Comparison of ENCODE assay signal across 33 cellular contexts in genomic region chr2:150224321-150224720, GRCh38.
DNase-seq lines count a peak whose midpoint lies in the region; ATAC-seq, FAIRE-seq and TF ChIP-seq lines count a peak whose summit lies in the region.
"Had no signal": no experiment of that assay in that cellular context is flagged by ENCODE, and none has a peak within 500 bp of the region (broad histone marks: within the 10 kb centered on the region; RNA-seq: fewer than 3 reads in every experiment).

No MANE protein-coding gene starts in this region.

- ATAC-seq in HepG2 (no peak), right lobe of liver (no peak), K562 (no peak), GM21423 (IDR thresholded peaks at IDR 0.05; ENCODE audit: unreplicated experiment) (no peak)
- ATAC-seq: A549; CD8-positive, alpha-beta T cell had no signal

- H3K9me3 ChIP-seq in HepG2 (ENCODE audit: low read length): peaks cover 15% of the 10 kb centered on the region; the same call in 1 of the 2 replicates
- no peaks in the 10 kb centered on the region for H3K9me3 ChIP-seq in right lobe of liver
- no peaks in the 10 kb centered on the region for H3K9me3 ChIP-seq in K562 (replicated peaks; ENCODE audit: control insufficient read depth, insufficient read depth, low read depth, low read length)
- no peaks in the 10 kb centered on the region for H3K9me3 ChIP-seq in mesenchymal stem cell (ENCODE audit: control insufficient read depth, low read length)
- H3K9me3 ChIP-seq: A549; BE2C; BLaER1; BLaER1 treated with 17β-estradiol and CSF1 and Interleukin-3, amounts not matched to agents 10 nM and 100 nM; Caco-2 had no signal

- H3K27me3 ChIP-seq in HepG2 (ENCODE audit: control insufficient read depth in 1 of 2, insufficient read depth in 2 of 2, low read length in 2 of 2) (no peaks in the 10 kb centered on the region), right lobe of liver (no peaks in the 10 kb centered on the region), K562 (ENCODE audit: control insufficient read depth in 2 of 2, insufficient read depth in 2 of 2, low read length in 2 of 2) (no peaks in the 10 kb centered on the region), mesenchymal stem cell (ENCODE audit: control insufficient read depth in 1 of 2, insufficient read depth in 1 of 2, low read length in 2 of 2) (no peaks in the 10 kb centered on the region)
- H3K27me3 ChIP-seq: BE2C; BLaER1; BLaER1 treated with 17β-estradiol and CSF1 and Interleukin-3, amounts not matched to agents 10 nM and 100 nM had no signal

- no peak overlapping the region for H4K8ac ChIP-seq in mesenchymal stem cell (ENCODE audit: low read length)

- H2BK120ac ChIP-seq in mesenchymal stem cell (ENCODE audit: low read depth, low read length): no peak overlapping the region

- no peak overlapping the region for H2BK5ac ChIP-seq in mesenchymal stem cell (ENCODE audit: low read depth, low read length, poor library complexity, severe bottlenecking)

- no peak overlapping the region for H3K4ac ChIP-seq in mesenchymal stem cell (ENCODE audit: low read depth in 1 of 2, low read length in 2 of 2)

- FAIRE-seq in HepG2 (lab: Jason Lieb, UNC): no peak
- FAIRE-seq in K562 (lab: Jason Lieb, UNC): no peak
- FAIRE-seq: A204.1, A549, D721Med had no signal

- no TSS peak for BruUV-seq in HepG2 (replicated peaks; lab: Mats Ljungman, UMichigan)
- no TSS peak for BruUV-seq in K562 (replicated peaks; lab: Mats Ljungman, UMichigan)

- TF ChIP-seq POLR2A in HepG2 (IDR thresholded peaks at IDR 0.05; ENCODE audit: insufficient read depth in 1 of 2, low read depth in 2 of 2, low read length in 2 of 2) (no peak), right lobe of liver (IDR thresholded peaks at IDR 0.05) (no peak), K562 (conservative IDR thresholded peaks at IDR 0.05) (no peak)

- WGBS in HepG2 (ENCODE audit: low lambda C conversion rate): 36% methylated on average over 3 of the region's 3 CpGs
- no CpG with 5 or more reads among the region's 3 CpGs for WGBS in right lobe of liver (ENCODE audit: insufficient coverage, low coverage, low lambda C conversion rate, missing lambda C conversion rate)
- 2% methylated on average over 3 of the region's 3 CpGs for WGBS in K562 (ENCODE audit: insufficient coverage, low coverage, missing lambda C conversion rate)
- WGBS in mesenchymal stem cell: 92% methylated on average over 3 of the region's 3 CpGs

- H2AFZ ChIP-seq in HepG2 (ENCODE audit: low read length) (no peak overlapping the region), K562 (ENCODE audit: low read depth, low read length) (no peak overlapping the region), mesenchymal stem cell (ENCODE audit: low read depth, low read length) (no peak overlapping the region)

- H3K36me3 ChIP-seq in HepG2 (replicated peaks in 1 of 2; ENCODE audit: control insufficient read depth in 1 of 2, insufficient read depth in 2 of 2, low read length in 2 of 2): no peaks in the 10 kb centered on the region
- no peaks in the 10 kb centered on the region for H3K36me3 ChIP-seq in right lobe of liver
- H3K36me3 ChIP-seq in K562 (ENCODE audit: control insufficient read depth, insufficient read depth, low read length): no peaks in the 10 kb centered on the region
- H3K36me3 ChIP-seq in mesenchymal stem cell (ENCODE audit: control insufficient read depth in 1 of 2, insufficient read depth in 2 of 2, low read depth in 1 of 2, low read length in 2 of 2): no peaks in the 10 kb centered on the region
- H3K36me3 ChIP-seq: BE2C; BLaER1; BLaER1 treated with 17β-estradiol and CSF1 and Interleukin-3, amounts not matched to agents 10 nM and 100 nM had no signal

- no peak overlapping the region for H4K91ac ChIP-seq in mesenchymal stem cell (ENCODE audit: low read length)

- POLR2A ChIA-PET in HepG2 (lab: Yijun Ruan, JAX): no interaction called here
- POLR2A ChIA-PET in K562 (lab: Yijun Ruan, JAX): no interaction called here

- TF ChIP-seq RAD21 in HepG2 (CRISPR knock-in tag; IDR thresholded peaks at IDR 0.05) (no peak), K562 (CRISPR knock-in tag; conservative IDR thresholded peaks at IDR 0.05 in 1 of 2, IDR thresholded peaks at IDR 0.05 in 1 of 2) (no peak)

- no peak overlapping the region for H3K14ac ChIP-seq in mesenchymal stem cell (ENCODE audit: low read length in 2 of 2)

- H3K79me1 ChIP-seq in mesenchymal stem cell (replicated peaks; ENCODE audit: low read length, poor library complexity, severe bottlenecking): no peaks in the 10 kb centered on the region

- no peak overlapping the region for H3K4me2 ChIP-seq in HepG2 (ENCODE audit: low read depth, low read length)
- no peak overlapping the region for H3K4me2 ChIP-seq in K562 (ENCODE audit: insufficient read depth, low read length)
- no peak overlapping the region for H3K4me2 ChIP-seq in mesenchymal stem cell (ENCODE audit: low read length, poor library complexity, severe bottlenecking)
- H3K4me2 ChIP-seq: A549; BLaER1; BLaER1 treated with 17β-estradiol and CSF1 and Interleukin-3, amounts not matched to agents 10 nM and 100 nM had no signal

- CTCF ChIA-PET in HepG2 (lab: Yijun Ruan, JAX; ENCODE audit: low intra/inter-chr PET ratio, low total read pairs) (no interaction called here), K562 (lab: Yijun Ruan, JAX; ENCODE audit: low intra/inter-chr PET ratio) (no interaction called here)

- peak overlapping the region; percentile 7 for H2AK5ac ChIP-seq in mesenchymal stem cell (ENCODE audit: low read length, severe bottlenecking)

- H3K4me3 ChIP-seq in HepG2 (replicated peaks in 1 of 3; ENCODE audit: insufficient read depth in 1 of 3, low read depth in 2 of 3, low read length in 3 of 3) (no peak overlapping the region), right lobe of liver (no peak overlapping the region), K562 (no peak overlapping the region), mesenchymal stem cell (ENCODE audit: insufficient read depth in 1 of 2, low read depth in 1 of 2, low read length in 2 of 2) (no peak overlapping the region)
- H3K4me3 ChIP-seq: A549; BLaER1; BLaER1 treated with 17β-estradiol and CSF1 and Interleukin-3, amounts not matched to agents 10 nM and 100 nM had no signal

- no peak overlapping the region for H3K9ac ChIP-seq in HepG2 (ENCODE audit: insufficient read depth, low read depth, low read length)
- no peak overlapping the region for H3K9ac ChIP-seq in K562 (ENCODE audit: insufficient read depth in 1 of 2, low read depth in 2 of 2, low read length in 2 of 2)
- no peak overlapping the region for H3K9ac ChIP-seq in mesenchymal stem cell (ENCODE audit: low read length)
- H3K9ac ChIP-seq: BLaER1; BLaER1 treated with 17β-estradiol and CSF1 and Interleukin-3, amounts not matched to agents 10 nM and 100 nM had no signal

- no peaks in the 10 kb centered on the region for H3K9me1 ChIP-seq in K562 (ENCODE audit: control insufficient read depth, insufficient read depth, low read length)

- intact Hi-C loops in HepG2 (cut with micrococcal nuclease; ENCODE audit: unreplicated experiment) (no loop called here), right lobe of liver (cut with DNase I) (no loop called here), K562 (cut with micrococcal nuclease) (no loop called here)

- H2BK15ac ChIP-seq in mesenchymal stem cell (ENCODE audit: low read depth, poor library complexity, severe bottlenecking): no peak overlapping the region

- no peaks in the 10 kb centered on the region for H3K79me2 ChIP-seq in HepG2 (ENCODE audit: insufficient read depth, low read length)
- H3K79me2 ChIP-seq in K562 (ENCODE audit: control insufficient read depth, insufficient read depth, low read length): no peaks in the 10 kb centered on the region

- TF ChIP-seq CTCF in HepG2 (CRISPR knock-in tag; IDR thresholded peaks at IDR 0.05) (no peak), right lobe of liver (IDR thresholded peaks at IDR 0.05) (no peak), K562 (IDR thresholded peaks at IDR 0.05 in 2 of 3, conservative IDR thresholded peaks at IDR 0.05 in 1 of 3; ENCODE audit: insufficient read depth in 2 of 3, low read depth in 1 of 3, low read length in 3 of 3) (no peak), GM13976 (IDR thresholded peaks at IDR 0.05; ENCODE audit: borderline replicate concordance, control extremely low read depth, extremely low read depth, insufficient read depth, missing control alignments) (no peak)

- peak overlapping the region in 1 of 2 experiments; percentile 54 for H2BK12ac ChIP-seq in mesenchymal stem cell (ENCODE audit: low read length in 2 of 2)

- TF ChIP-seq EP300 in HepG2 (IDR thresholded peaks at IDR 0.05; ENCODE audit: low read depth in 2 of 2, low read length in 2 of 2) (no peak), HepG2 (CRISPR knock-in tag; IDR thresholded peaks at IDR 0.05; ENCODE audit: borderline replicate concordance) (no peak), K562 (IDR thresholded peaks at IDR 0.05; ENCODE audit: low read length) (no peak)

- DNase-seq in HepG2 (ENCODE audit: low spot score) (no peak), right lobe of liver (no peak), K562 (ENCODE audit: extremely low read depth in 1 of 4, low spot score in 3 of 4) (no peak), mesenchymal stem cell (no peak), GM13976 (ENCODE audit: low spot score) (no peak)
- DNase-seq: 8988T; ACHN; AML-193; BE2C; C1 segment of cervical spinal cord; Caco-2; Calu3; CD4-positive, alpha-beta memory T cell; CD4-positive, alpha-beta T cell; CD4-positive, CD25-positive, alpha-beta regulatory T cell; CD8-positive, alpha-beta memory T cell; CD8-positive, alpha-beta T cell; COR-L47; DMS 273 treated with DMSO at 0.1 percent for 48 hours; DMS153; DMS53; DMS79; DMS79 treated with DMSO at 0.1 percent for 48 hours; DND-41; EL had no signal

- no peak overlapping the region for H3K23ac ChIP-seq in mesenchymal stem cell (ENCODE audit: low read length in 2 of 2)

- H3K4me1 ChIP-seq in HepG2 (ENCODE audit: insufficient read depth, low read length) (no peaks in the 10 kb centered on the region), right lobe of liver (peaks cover 0 to 10% (median 0%) of the 10 kb centered on the region in 4 donors), K562 (replicated peaks in 1 of 2; ENCODE audit: control insufficient read depth in 2 of 2, insufficient read depth in 2 of 2, low read length in 2 of 2) (no peaks in the 10 kb centered on the region), mesenchymal stem cell (ENCODE audit: control insufficient read depth, insufficient read depth, low read depth, low read length) (no peaks in the 10 kb centered on the region)
- H3K4me1 ChIP-seq: BE2C; BLaER1; BLaER1 treated with 17β-estradiol and CSF1 and Interleukin-3, amounts not matched to agents 10 nM and 100 nM had no signal

- in situ Hi-C loops in HepG2 (cut with HindIII; ENCODE audit: extremely low pct_ligation_motif_present, low pct_unique_long_range_greater_than_20kb) (no loop called here), K562 (cut with MboI) (no loop called here), GM13976 (cut with MboI; ENCODE audit: low sequenced_read_pairs, unreplicated experiment) (no loop called here)

- H3K27ac ChIP-seq in HepG2 (ENCODE audit: extremely low read length, insufficient read depth, low read length): no peak overlapping the region
- no peak overlapping the region for H3K27ac ChIP-seq in right lobe of liver
- H3K27ac ChIP-seq in K562 (ENCODE audit: extremely low read depth, low read depth, low read length): no peak overlapping the region
- no peak overlapping the region for H3K27ac ChIP-seq in mesenchymal stem cell (ENCODE audit: low read length, poor library complexity, severe bottlenecking)
- H3K27ac ChIP-seq: 22Rv1; A549; BLaER1; BLaER1 treated with 17β-estradiol and CSF1 and Interleukin-3, amounts not matched to agents 10 nM and 100 nM; C4-2B had no signal

- no peak overlapping the region for H3K18ac ChIP-seq in mesenchymal stem cell (ENCODE audit: low read depth in 1 of 2, low read length in 2 of 2)

- H4K20me1 ChIP-seq in HepG2 (ENCODE audit: insufficient read depth, low read length) (no peaks in the 10 kb centered on the region), K562 (replicated peaks; ENCODE audit: control insufficient read depth, insufficient read depth, low read length) (no peaks in the 10 kb centered on the region)
- H4K20me1 ChIP-seq: BLaER1; BLaER1 treated with 17β-estradiol and CSF1 and Interleukin-3, amounts not matched to agents 10 nM and 100 nM had no signal

Comparison
In these comparisons a context has a peak if more than half of its experiments do, and no peak if none do; other contexts are left out.
1. Of the 241 proteins assayed by ChIP-seq in both HepG2 and K562: peak only in HepG2: none; only in K562: NFIC; in both: none; in neither: 240.